Comparison of ENCODE assay signal across 4 cellular contexts in the genomic region with DNA sequence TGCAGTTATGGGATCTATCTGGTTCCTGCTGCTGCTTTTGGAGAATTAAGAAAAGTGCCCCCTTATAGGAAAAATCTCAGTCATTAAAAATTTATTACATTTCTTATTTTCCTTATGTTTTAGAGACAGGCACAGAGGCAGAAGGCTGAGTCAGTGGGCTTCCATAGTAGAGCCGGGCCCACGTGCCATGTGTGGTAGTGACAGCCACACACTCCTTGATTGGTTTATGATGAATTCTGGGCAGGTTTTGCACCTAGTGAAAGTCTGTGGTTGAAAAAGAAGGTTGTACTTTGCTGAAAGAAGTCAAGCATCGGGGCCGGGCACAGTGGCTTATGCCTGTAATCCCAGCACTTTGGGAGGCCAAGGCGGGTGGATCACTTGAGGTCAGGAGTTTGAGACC.
"Had no signal": no experiment of that assay in that cellular context is flagged by ENCODE, and none has a peak within 500 bp of the region (broad histone marks: within the 10 kb centered on the region; RNA-seq: fewer than 3 reads in every experiment).

No MANE protein-coding gene starts in this region.

- H2AFZ ChIP-seq: GM23338 had no signal

- H3K4me3 ChIP-seq: GM23338 had no signal

- H3K4me1 Mint-ChIP-seq: GM23338, H9 had no signal

- H3K4me3 Mint-ChIP-seq: GM23338, H9 had no signal

- DNase-seq: H9, HCEC 1CT, IMR-90 had no signal

- ATAC-seq: GM23338 had no signal

- H3K27ac Mint-ChIP-seq: GM23338, H9 had no signal

- H3K4me2 ChIP-seq: GM23338 had no signal

- H3K9me3 Mint-ChIP-seq: GM23338 had no signal
